8 cellular contexts compared by ENCODE assay signal in genomic region chr16:30526823-30527634, GRCh38. TPM values are rescaled to one million over a fixed set of nuclear protein-coding genes. Genes with fewer than 3 reads are reported as not detected.
DNase-seq lines count a peak whose midpoint lies in the region; ATAC-seq and TF ChIP-seq lines count a peak whose summit lies in the region.

No MANE protein-coding gene starts in this region.

- peak overlapping the region; percentile 59 for H3K27ac ChIP-seq in CD8-positive, alpha-beta T cell (ENCODE audit: low read depth, low read length)
- peak overlapping the region; percentile 88 to 100 (median 98) for H3K27ac ChIP-seq in dorsolateral prefrontal cortex

- intact Hi-C loops in CD8-positive, alpha-beta T cell (cut with DNase I, micrococcal nuclease), result loop anchor here (1.0 to 2.0 kb wide), 8 partner anchors 8 to 132 kb away; partner anchors contain the start of genes FBRS (in 2 of the 2), DCTPP1 (in 1 of the 2), SEPHS2 (in 1 of the 2) and ZNF688 (in 1 of the 2)
- intact Hi-C loops in activated CD4-positive, alpha-beta memory T cell treated with anti-CD3 and anti-CD28 coated beads for 36 hours (cut with micrococcal nuclease), result loop anchor here (2.0 kb wide), 3 partner anchors 54 to 124 kb away; partner anchors contain the start of genes ITGAL, PRR14 and SEPHS2
- intact Hi-C loops in dorsolateral prefrontal cortex (cut with DNase I), result loop anchor here (5.0 to 10.0 kb wide), 3 partner anchors 80 to 462 kb away; partner anchors contain the start of genes ALDOA (in 1 of the 2) and SEPHS2 (in 1 of the 2)
- intact Hi-C loops in lower leg skin (cut with DNase I; ENCODE audit: low total_unique reads), result no loop called here

- ATAC-seq in CD8-positive, alpha-beta T cell, result peak; percentile 75
- ATAC-seq in GM19438 (IDR thresholded peaks at IDR 0.05; ENCODE audit: low read depth, unreplicated experiment) (peak; percentile 81), HG03571 (IDR thresholded peaks at IDR 0.05; ENCODE audit: unreplicated experiment) (peak; percentile 74)

- H3K27ac Mint-ChIP-seq in CD8-positive, alpha-beta T cell, result peak overlapping the region; percentile 90
- peak overlapping the region; percentile 86 for H3K27ac Mint-ChIP-seq in activated CD4-positive, alpha-beta memory T cell treated with anti-CD3 and anti-CD28 coated beads for 36 hours

- peak overlapping the region; percentile 75 for H3K4me3 ChIP-seq in CD8-positive, alpha-beta T cell (ENCODE audit: low read depth, low read length)
- peak overlapping the region; percentile 56 to 100 (median 85) for H3K4me3 ChIP-seq in dorsolateral prefrontal cortex
- peak overlapping the region; percentile 37 for H3K4me3 ChIP-seq in lower leg skin (ENCODE audit: low read depth, poor library complexity, severe bottlenecking)

- no peaks in the 10 kb centered on the region for H3K9me3 Mint-ChIP-seq in CD8-positive, alpha-beta T cell
- H3K9me3 Mint-ChIP-seq in activated CD4-positive, alpha-beta memory T cell treated with anti-CD3 and anti-CD28 coated beads for 36 hours, result no peaks in the 10 kb centered on the region

- H3K36me3 Mint-ChIP-seq in CD8-positive, alpha-beta T cell, result peaks cover 16% of the 10 kb centered on the region
- peaks cover 9% of the 10 kb centered on the region for H3K36me3 Mint-ChIP-seq in activated CD4-positive, alpha-beta memory T cell treated with anti-CD3 and anti-CD28 coated beads for 36 hours

- H3K9me3 ChIP-seq in CD8-positive, alpha-beta T cell (ENCODE audit: low read length), result no peaks in the 10 kb centered on the region

- peak overlapping the region; percentile 87 for H3K4me3 Mint-ChIP-seq in CD8-positive, alpha-beta T cell
- peak overlapping the region; percentile 73 for H3K4me3 Mint-ChIP-seq in activated CD4-positive, alpha-beta memory T cell treated with anti-CD3 and anti-CD28 coated beads for 36 hours

- TF ChIP-seq CTCF in CD8-positive, alpha-beta T cell (IDR thresholded peaks at IDR 0.05), result no peak
- TF ChIP-seq CTCF in dorsolateral prefrontal cortex (IDR thresholded peaks at IDR 0.05 in 54 of 56, conservative IDR thresholded peaks at IDR 0.05 in 2 of 56; ENCODE audit: low read depth in 1 of 56, partially characterized antibody in 56 of 56) (peak in 41 of 56 donors; percentile 2 to 52 (median 26)), lower leg skin (IDR thresholded peaks at IDR 0.05) (peak in 1 of 3 donors; percentile 9)

- peaks cover 12% of the 10 kb centered on the region for H3K4me1 ChIP-seq in CD8-positive, alpha-beta T cell (ENCODE audit: insufficient read depth, low read length)

- 0 to 1% methylated on average over 25 to 55 of the region's 79 CpGs for WGBS in lower leg skin, 2 donors

- peaks cover 4% of the 10 kb centered on the region for H3K36me3 ChIP-seq in CD8-positive, alpha-beta T cell (ENCODE audit: insufficient read depth, low read length)

- TF ChIP-seq POLR2A in lower leg skin (IDR thresholded peaks at IDR 0.05), result no peak

- no peaks in the 10 kb centered on the region for H3K27me3 ChIP-seq in CD8-positive, alpha-beta T cell (ENCODE audit: insufficient read depth, low read length)
- H3K27me3 ChIP-seq in dorsolateral prefrontal cortex, result no peaks in the 10 kb centered on the region

- peak; percentile 53 to 90 (median 85) for DNase-seq in CD8-positive, alpha-beta T cell
- peak; percentile 99 for DNase-seq in NCI-H82 (lab: John Stamatoyannopoulos, UW)
- peak; percentile 98 for DNase-seq in activated CD4-positive, alpha-beta memory T cell treated with anti-CD3 and anti-CD28 coated beads for 36 hours
- peak; percentile 91 to 99 (median 96) for DNase-seq in dorsolateral prefrontal cortex
- peak; percentile 98 to 99 for DNase-seq in lower leg skin (ENCODE audit: low spot score in 2 of 2)
- peak; percentile 81 to 92 for DNase-seq in stimulated activated CD4-positive, alpha-beta T cell treated with anti-CD3 and anti-CD28 coated beads, Interleukin-4, amount 100 ng/mL, for 4 hours

- H3K4me1 Mint-ChIP-seq in CD8-positive, alpha-beta T cell (ENCODE audit: low read depth), result peaks cover 24% of the 10 kb centered on the region
- H3K4me1 Mint-ChIP-seq in activated CD4-positive, alpha-beta memory T cell treated with anti-CD3 and anti-CD28 coated beads for 36 hours (ENCODE audit: low read depth), result peaks cover 38% of the 10 kb centered on the region

- no peaks in the 10 kb centered on the region for H3K27me3 Mint-ChIP-seq in CD8-positive, alpha-beta T cell (ENCODE audit: low read depth)
- no peaks in the 10 kb centered on the region for H3K27me3 Mint-ChIP-seq in activated CD4-positive, alpha-beta memory T cell treated with anti-CD3 and anti-CD28 coated beads for 36 hours

- CTCF ChIA-PET in CD8-positive, alpha-beta T cell (lab: Charles Lee), result interaction anchor here (1.3 to 1.4 kb wide), 2 partner anchors 9 to 31 kb away, joined by 3 to 6 read pairs; partner anchors contain the start of gene ZNF764
- CTCF ChIA-PET in activated CD4-positive, alpha-beta memory T cell treated with anti-CD3 and anti-CD28 coated beads for 36 hours (lab: Charles Lee), result interaction anchor here (0.8 to 1.5 kb wide), 9 partner anchors 9 to 110 kb away, joined by 3 to 10 read pairs (median 4); partner anchors contain the start of gene DCTPP1

- POLR2A ChIA-PET in CD8-positive, alpha-beta T cell (lab: Charles Lee), result interaction anchor here (0.9 to 1.3 kb wide), 5 partner anchors 8 to 461 kb away, joined by 3 to 10 read pairs (median 4); partner anchors contain the start of genes ALDOA, DCTPP1 and ZNF764
- POLR2A ChIA-PET in activated CD4-positive, alpha-beta memory T cell treated with anti-CD3 and anti-CD28 coated beads for 36 hours (lab: Charles Lee), result interaction anchor here (0.6 to 1.7 kb wide), 10 partner anchors 8 to 462 kb away, joined by 3 to 7 read pairs (median 3); partner anchors contain the start of genes ALDOA, FBRS and ZNF747

RNA-seq across cellular contexts. Expression of gene ZNF768, which starts 0.7 kb away (rescaled TPM):
- 1 to 10 TPM; 2.6 to 2.8 TPM for total RNA-seq in CD8-positive, alpha-beta T cell
- 10 to 100 TPM; 14.2 to 14.3 TPM for total RNA-seq in activated CD4-positive, alpha-beta memory T cell treated with anti-CD3 and anti-CD28 coated beads for 36 hours
- 10 to 100 TPM; 22.6 to 71.7 (median 28.8) TPM for total RNA-seq in dorsolateral prefrontal cortex
- total RNA-seq in lower leg skin, result 10 to 100 TPM; 31.1 to 43.5 (median 41.0) TPM

RNA-seq across cellular contexts. Expression of gene ZNF747, which starts 7.6 kb away (rescaled TPM):
- 1 to 10 TPM; 6.2 to 6.3 TPM for total RNA-seq in CD8-positive, alpha-beta T cell
- 1 to 10 TPM; 7.2 to 7.6 TPM for total RNA-seq in activated CD4-positive, alpha-beta memory T cell treated with anti-CD3 and anti-CD28 coated beads for 36 hours
- total RNA-seq in dorsolateral prefrontal cortex (10 to 100 TPM in 115 of 120 experiments, 1 to 10 TPM in 5; 9.2 to 17.9 (median 12.6) TPM), lower leg skin (10 to 100 TPM in 3 of 4 donors, 1 to 10 TPM in 1; 9.9 to 23.7 (median 19.6) TPM)

RNA-seq across cellular contexts. Expression of gene ZNF764, which starts 31.1 kb away (rescaled TPM):
- 10 to 100 TPM; 15.0 to 15.6 TPM for total RNA-seq in CD8-positive, alpha-beta T cell
- 10 to 100 TPM; 13.7 to 14.2 TPM for total RNA-seq in activated CD4-positive, alpha-beta memory T cell treated with anti-CD3 and anti-CD28 coated beads for 36 hours
- total RNA-seq in dorsolateral prefrontal cortex (10 to 100 TPM in 102 of 120 experiments, 1 to 10 TPM in 18; 8.2 to 19.0 (median 11.5) TPM), lower leg skin (10 to 100 TPM in 3 of 4 donors, 1 to 10 TPM in 1; 8.3 to 12.0 (median 10.3) TPM)

RNA-seq across cellular contexts. Expression of gene ZNF688, which starts 44.5 kb away (rescaled TPM):
- 1 to 10 TPM; 6.1 to 7.1 TPM for total RNA-seq in CD8-positive, alpha-beta T cell
- total RNA-seq in activated CD4-positive, alpha-beta memory T cell treated with anti-CD3 and anti-CD28 coated beads for 36 hours, result 1 to 10 TPM; 9.2 to 9.3 TPM
- 10 to 100 TPM in 118 of 120 experiments, 1 to 10 TPM in 2; 9.8 to 27.9 (median 15.6) TPM for total RNA-seq in dorsolateral prefrontal cortex
- 10 to 100 TPM; 11.9 to 22.5 (median 16.0) TPM for total RNA-seq in lower leg skin

RNA-seq across cellular contexts. Expression of gene ITGAL, which starts 54.5 kb away (rescaled TPM):
- total RNA-seq in CD8-positive, alpha-beta T cell, result 100 to 1,000 TPM; 187 to 218 TPM
- total RNA-seq in activated CD4-positive, alpha-beta memory T cell treated with anti-CD3 and anti-CD28 coated beads for 36 hours, result 100 to 1,000 TPM; 218 to 226 TPM
- 10 to 100 TPM in 4 of 120 experiments, 1 to 10 TPM in 115, under 1 TPM in 1; 0.68 to 12.1 (median 4.2) TPM for total RNA-seq in dorsolateral prefrontal cortex
- total RNA-seq in lower leg skin, result 1 to 10 TPM; 1.6 to 2.3 (median 1.8) TPM

Comparison
In these comparisons a context has a peak if more than half of its experiments do, and no peak if none do; other contexts are left out.
1. Peak in every context shown above with its lines: DNase-seq, ATAC-seq, H3K4me3 ChIP-seq and H3K27ac ChIP-seq.